In genomic region chr5:134844252-134844651, GRCh38 we compare ENCODE assay signal across 21 cellular contexts. TPM values are rescaled to one million over a fixed set of nuclear protein-coding genes. Genes with fewer than 3 reads are reported as not detected.
DNase-seq lines count a peak whose midpoint lies in the region; ATAC-seq and TF ChIP-seq lines count a peak whose summit lies in the region.
"Had no signal": no experiment of that assay in that cellular context is flagged by ENCODE, and none has a peak within 500 bp of the region (broad histone marks: within the 10 kb centered on the region; RNA-seq: fewer than 3 reads in every experiment).

No MANE protein-coding gene starts in this region.

- H4K20me1 ChIP-seq in DND-41 (ENCODE audit: insufficient read depth, low read length): no peaks in the 10 kb centered on the region

- H3K27me3 Mint-ChIP-seq in activated T-cell treated with anti-CD3 and anti-CD28 coated beads, Interleukin-2, amount 50 U/mL, for 72 hours (ENCODE audit: low read depth): no peaks in the 10 kb centered on the region
- no peaks in the 10 kb centered on the region for H3K27me3 Mint-ChIP-seq in activated T-helper 17 cell treated with anti-CD3 and anti-CD28 coated beads, Interleukin-2, amount 50 U/mL, for 72 hours
- H3K27me3 Mint-ChIP-seq in natural killer cell (ENCODE audit: low read depth in 2 of 2): no peaks in the 10 kb centered on the region
- H3K27me3 Mint-ChIP-seq: naive thymus-derived CD4-positive, alpha-beta T cell had no signal

- H3K79me2 ChIP-seq in DND-41 (ENCODE audit: insufficient read depth, low read length): peaks cover 42% of the 10 kb centered on the region

- no peak for TF ChIP-seq POLR2A in prostate gland (IDR thresholded peaks at IDR 0.05)

- no peak overlapping the region for H2AFZ ChIP-seq in DND-41 (ENCODE audit: low read depth, low read length)

- WGBS in prostate gland: 91% methylated on average over 1 of the region's 1 CpG

- peak overlapping the region; percentile 94; the same call in 1 of the 2 replicates for H3K9ac ChIP-seq in DND-41 (ENCODE audit: low read depth, low read length)
- H3K9ac ChIP-seq: SK-N-SH had no signal

- no peak overlapping the region for H3K4me3 Mint-ChIP-seq in activated T-cell treated with anti-CD3 and anti-CD28 coated beads, Interleukin-2, amount 50 U/mL, for 72 hours
- no peak overlapping the region for H3K4me3 Mint-ChIP-seq in activated T-helper 17 cell treated with anti-CD3 and anti-CD28 coated beads, Interleukin-2, amount 50 U/mL, for 72 hours
- no peak overlapping the region for H3K4me3 Mint-ChIP-seq in natural killer cell

- peak overlapping the region; percentile 85 for H3K27ac Mint-ChIP-seq in activated T-cell treated with anti-CD3 and anti-CD28 coated beads, Interleukin-2, amount 50 U/mL, for 72 hours
- peak overlapping the region; percentile 99 for H3K27ac Mint-ChIP-seq in activated T-helper 17 cell treated with anti-CD3 and anti-CD28 coated beads, Interleukin-2, amount 50 U/mL, for 72 hours
- H3K27ac Mint-ChIP-seq in natural killer cell: peak overlapping the region; percentile 94 to 99

- peaks cover 31% of the 10 kb centered on the region for H3K4me1 Mint-ChIP-seq in activated T-cell treated with anti-CD3 and anti-CD28 coated beads, Interleukin-2, amount 50 U/mL, for 72 hours (ENCODE audit: low read depth)
- H3K4me1 Mint-ChIP-seq in activated T-helper 17 cell treated with anti-CD3 and anti-CD28 coated beads, Interleukin-2, amount 50 U/mL, for 72 hours: peaks cover 8% of the 10 kb centered on the region
- peaks cover 19 to 22% of the 10 kb centered on the region in 2 donors for H3K4me1 Mint-ChIP-seq in natural killer cell

- H3K9me3 ChIP-seq in DND-41 (ENCODE audit: insufficient read depth, low read length, severe bottlenecking) (no peaks in the 10 kb centered on the region), prostate gland (no peaks in the 10 kb centered on the region)
- H3K9me3 ChIP-seq: heart left ventricle, SK-N-SH had no signal

- no peak overlapping the region for H3K27ac ChIP-seq in DND-41 (ENCODE audit: low read length)
- peak overlapping the region in 1 of 2 donors; percentile 96 for H3K27ac ChIP-seq in prostate gland

- no peak overlapping the region for H3K4me2 ChIP-seq in DND-41 (ENCODE audit: insufficient read depth, low read length)
- H3K4me2 ChIP-seq: SK-N-SH had no signal

- intact Hi-C loops in natural killer cell (cut with micrococcal nuclease) (no loop called here), prostate gland (cut with DNase I) (loop anchor here (10.0 kb wide), 1 partner anchor 171 kb away; no protein-coding TSS in a partner anchor)

- H3K27me3 ChIP-seq in DND-41 (ENCODE audit: insufficient read depth, low read length, poor library complexity) (no peaks in the 10 kb centered on the region), prostate gland (replicated peaks; ENCODE audit: insufficient read depth) (no peaks in the 10 kb centered on the region)
- H3K27me3 ChIP-seq: cardiac muscle cell, heart left ventricle had no signal

- peaks cover 33% of the 10 kb centered on the region for H3K36me3 ChIP-seq in DND-41 (ENCODE audit: insufficient read depth, low read length)
- H3K36me3 ChIP-seq in prostate gland: no peaks in the 10 kb centered on the region

- H3K36me3 Mint-ChIP-seq in activated T-cell treated with anti-CD3 and anti-CD28 coated beads, Interleukin-2, amount 50 U/mL, for 72 hours (ENCODE audit: insufficient read depth in 2 of 2): peaks cover 3% of the 10 kb centered on the region in 2 donors
- peaks cover 48% of the 10 kb centered on the region for H3K36me3 Mint-ChIP-seq in activated T-helper 17 cell treated with anti-CD3 and anti-CD28 coated beads, Interleukin-2, amount 50 U/mL, for 72 hours (ENCODE audit: low read depth)
- H3K36me3 Mint-ChIP-seq in natural killer cell: no peaks in the 10 kb centered on the region

- peaks cover 32% of the 10 kb centered on the region for H3K4me1 ChIP-seq in DND-41 (ENCODE audit: insufficient read depth, low read length)
- peaks cover 6% of the 10 kb centered on the region for H3K4me1 ChIP-seq in prostate gland (replicated peaks)

- no peak for DNase-seq in activated T-cell treated with anti-CD3 and anti-CD28 coated beads, Interleukin-2, amount 50 U/mL, for 72 hours
- no peak for DNase-seq in activated T-cell treated with anti-CD3 and anti-CD28 coated beads, Interleukin-2, amount 50 U/mL, for 48 hours
- DNase-seq in DND-41: no peak
- no peak for DNase-seq in natural killer cell
- DNase-seq in GF-D8 (lab: John Stamatoyannopoulos, UW): no peak
- DNase-seq in prostate gland (ENCODE audit: low spot score): no peak
- DNase-seq: activated CD8-positive, alpha-beta memory T cell treated with anti-CD3 and anti-CD28 coated beads for 24 hours; amniotic stem cell; C1 segment of cervical spinal cord; dermis blood vessel endothelial cell; heart left ventricle; left colon; naive thymus-derived CD4-positive, alpha-beta T cell; NCI-H1436 treated with DMSO at 0.1 percent for 48 hours; NCI-H524 treated with DMSO at 0.1 percent for 48 hours; SK-N-SH; stimulated activated CD4-positive, alpha-beta T cell treated with anti-CD3 and anti-CD28 coated beads, Interleukin-15, amount 100 ng/mL, for 24 hours had no signal

- no peaks in the 10 kb centered on the region for H3K9me3 Mint-ChIP-seq in activated T-cell treated with anti-CD3 and anti-CD28 coated beads, Interleukin-2, amount 50 U/mL, for 72 hours
- no peaks in the 10 kb centered on the region for H3K9me3 Mint-ChIP-seq in activated T-helper 17 cell treated with anti-CD3 and anti-CD28 coated beads, Interleukin-2, amount 50 U/mL, for 72 hours
- H3K9me3 Mint-ChIP-seq in natural killer cell: no peaks in the 10 kb centered on the region

- no peak overlapping the region for H3K4me3 ChIP-seq in DND-41 (ENCODE audit: low read depth in 1 of 2, low read length in 2 of 2)
- H3K4me3 ChIP-seq in prostate gland: no peak overlapping the region
- H3K4me3 ChIP-seq: cardiac muscle cell, heart left ventricle had no signal

- ATAC-seq in activated T-cell treated with anti-CD3 and anti-CD28 coated beads, Interleukin-2, amount 50 U/mL, for 72 hours (replicated peaks in 1 of 2): no peak
- no peak for ATAC-seq in DND-41 (ENCODE audit: insufficient read depth, low read depth)
- ATAC-seq in activated T-helper 17 cell treated with anti-CD3 and anti-CD28 coated beads, Interleukin-2, amount 50 U/mL, for 72 hours (replicated peaks): no peak
- ATAC-seq in natural killer cell: no peak
- no peak for ATAC-seq in HG03025 (IDR thresholded peaks at IDR 0.05; ENCODE audit: low FRiP score, unreplicated experiment)
- ATAC-seq: heart left ventricle; left colon; naive thymus-derived CD4-positive, alpha-beta T cell; sciatic nerve had no signal

- TF ChIP-seq CTCF in DND-41 (IDR thresholded peaks at IDR 0.05; ENCODE audit: borderline replicate concordance, extremely low read depth, low read length, poor library complexity, severe bottlenecking) (no peak), natural killer cell (IDR thresholded peaks at IDR 0.05) (no peak), prostate gland (IDR thresholded peaks at IDR 0.05) (no peak)

RNA-seq across cellular contexts. Expression of gene C5orf24, which starts 1.5 kb away (rescaled TPM):
- total RNA-seq in activated T-cell treated with anti-CD3 and anti-CD28 coated beads, Interleukin-2, amount 50 U/mL, for 72 hours: 10 to 100 TPM; 39.4 TPM
- 10 to 100 TPM; 32.4 to 38.0 TPM for total RNA-seq in activated T-helper 17 cell treated with anti-CD3 and anti-CD28 coated beads, Interleukin-2, amount 50 U/mL, for 72 hours
- total RNA-seq in natural killer cell: 10 to 100 TPM; 42.7 to 49.8 (median 44.7) TPM
- total RNA-seq in prostate gland: 10 to 100 TPM; 30.4 to 39.5 TPM

RNA-seq across cellular contexts. Expression of gene TXNDC15, which starts 29.9 kb away (rescaled TPM):
- total RNA-seq in activated T-cell treated with anti-CD3 and anti-CD28 coated beads, Interleukin-2, amount 50 U/mL, for 72 hours: 10 to 100 TPM; 46.9 TPM
- total RNA-seq in activated T-helper 17 cell treated with anti-CD3 and anti-CD28 coated beads, Interleukin-2, amount 50 U/mL, for 72 hours: 10 to 100 TPM; 32.5 to 38.8 TPM
- total RNA-seq in natural killer cell: 10 to 100 TPM; 36.6 to 48.3 (median 47.8) TPM
- 100 to 1,000 TPM in 1 of 2 donors, 10 to 100 TPM in 1; 76.1 to 132 TPM for total RNA-seq in prostate gland
